In genomic region chr9:119365291-119366027, GRCh38 we compare ENCODE assay signal across 8 cellular contexts. TPM values are rescaled to one million over a fixed set of nuclear protein-coding genes. Genes with fewer than 3 reads are reported as not detected.
DNase-seq lines count a peak whose midpoint lies in the region; ATAC-seq and TF ChIP-seq lines count a peak whose summit lies in the region.

No MANE protein-coding gene starts in this region.

- H3K27ac ChIP-seq in PC-3 (ENCODE audit: low read length), result no peak overlapping the region

- no peak overlapping the region for H3K4me2 ChIP-seq in PC-3 (ENCODE audit: low read length)

- H3K27me3 ChIP-seq in Caco-2 (replicated peaks; ENCODE audit: control insufficient read depth, insufficient read depth, low read length) (no peaks in the 10 kb centered on the region), PC-3 (ENCODE audit: low read length) (no peaks in the 10 kb centered on the region)

- H3K36me3 ChIP-seq in Caco-2 (ENCODE audit: control insufficient read depth, insufficient read depth, low read length), result no peaks in the 10 kb centered on the region
- H3K36me3 ChIP-seq in PC-3 (ENCODE audit: low read depth, low read length), result no peaks in the 10 kb centered on the region

- POLR2A ChIA-PET in Caco-2 (lab: Charles Lee), result no interaction called here
- POLR2A ChIA-PET in PC-3 (lab: Charles Lee; ENCODE audit: unreplicated experiment), result no interaction called here

- no peak overlapping the region for H3K9ac ChIP-seq in PC-3 (ENCODE audit: low read length)

- TF ChIP-seq CTCF in Caco-2 (IDR thresholded peaks at IDR 0.05; ENCODE audit: insufficient read depth in 1 of 2, low read depth in 1 of 2, low read length in 1 of 2, severe bottlenecking in 1 of 2, unreplicated experiment in 1 of 2) (peak; percentile 43 to 52), HFFc6 (IDR thresholded peaks at IDR 0.05) (peak; percentile 69), PC-3 (conservative IDR thresholded peaks at IDR 0.05; ENCODE audit: low read depth, low read length) (peak; percentile 37)

- H3K4me3 ChIP-seq in Caco-2 (ENCODE audit: low read depth, low read length) (no peak overlapping the region), PC-3 (ENCODE audit: low read length) (no peak overlapping the region)

- intact Hi-C loops in Caco-2 (cut with micrococcal nuclease; ENCODE audit: unreplicated experiment), result loop anchor here (5.0 kb wide), 3 partner anchors 843 to 1583 kb away; no protein-coding TSS in a partner anchor
- intact Hi-C loops in PC-3 (cut with micrococcal nuclease), result no loop called here

- peak; percentile 38 to 40 for DNase-seq in Caco-2
- peak; percentile 3 for DNase-seq in HFFc6
- DNase-seq in PC-3, result peak; percentile 4
- peak; percentile 6 for DNase-seq in foreskin melanocyte
- DNase-seq in superior temporal gyrus (ENCODE audit: extremely low spot score), result peak; percentile 87
- no peak for DNase-seq in T-helper 9 cell
- DNase-seq in middle frontal gyrus (ENCODE audit: extremely low spot score, low spot score), result no peak

- H3F3A ChIP-seq in PC-3 (ENCODE audit: low read length, unreplicated experiment), result no peaks in the 10 kb centered on the region

- no TSS peak for BruUV-seq in Caco-2 (replicated peaks; lab: Mats Ljungman, UMichigan)
- BruUV-seq in PC-3 (replicated peaks; lab: Mats Ljungman, UMichigan), result no TSS peak

- ATAC-seq in PC-3, result no peak
- no peak for ATAC-seq in activated CD4-positive, CD25-positive, alpha-beta regulatory T cell treated with anti-CD3 and anti-CD28 coated beads, Interleukin-2, amount 50 U/mL, for 24 hours

- no peaks in the 10 kb centered on the region for H3K9me3 Mint-ChIP-seq in Caco-2 (ENCODE audit: unreplicated experiment)
- peaks cover 32% of the 10 kb centered on the region for H3K9me3 Mint-ChIP-seq in HFFc6

- no peaks in the 10 kb centered on the region for H3K9me2 ChIP-seq in PC-3 (replicated peaks; ENCODE audit: low read length)

- no peaks in the 10 kb centered on the region for H4K20me1 ChIP-seq in PC-3 (ENCODE audit: low read length)

- no peaks in the 10 kb centered on the region for H3K9me3 ChIP-seq in Caco-2
- H3K9me3 ChIP-seq in PC-3 (ENCODE audit: low read length), result no peaks in the 10 kb centered on the region

- H3K36me3 Mint-ChIP-seq in Caco-2 (ENCODE audit: insufficient read depth, unreplicated experiment) (no peaks in the 10 kb centered on the region), HFFc6 (ENCODE audit: low read depth) (0 out of 2 replicates have a peak, but pooled peaks cover 4% of the 10 kb centered on the region)

- H3K27me3 Mint-ChIP-seq in Caco-2 (ENCODE audit: insufficient read depth, unreplicated experiment) (peaks cover 10% of the 10 kb centered on the region), HFFc6 (ENCODE audit: insufficient read depth) (peaks cover 6% of the 10 kb centered on the region; the same call in 1 of the 2 replicates)

- H2AFZ ChIP-seq in PC-3 (ENCODE audit: low read length), result no peak overlapping the region

- no peaks in the 10 kb centered on the region for H3K79me2 ChIP-seq in PC-3 (ENCODE audit: low read length)

- H3K4me1 Mint-ChIP-seq in Caco-2 (ENCODE audit: low read depth, unreplicated experiment) (no peaks in the 10 kb centered on the region), HFFc6 (ENCODE audit: low read depth) (no peaks in the 10 kb centered on the region)

- H3K4me3 Mint-ChIP-seq in Caco-2 (ENCODE audit: unreplicated experiment) (no peak overlapping the region), HFFc6 (no peak overlapping the region)

- H3K27ac Mint-ChIP-seq in Caco-2 (ENCODE audit: unreplicated experiment) (no peak overlapping the region), HFFc6 (no peak overlapping the region)

- no peaks in the 10 kb centered on the region for H3K4me1 ChIP-seq in Caco-2
- no peaks in the 10 kb centered on the region for H3K4me1 ChIP-seq in PC-3 (ENCODE audit: insufficient read depth, low read length)

- CTCF ChIA-PET in Caco-2 (lab: Charles Lee) (interaction anchor here (0.9 to 1.0 kb wide), 2 partner anchors 81 to 769 kb away, joined by 3 to 7 read pairs; no protein-coding TSS in a partner anchor), PC-3 (lab: Charles Lee) (no interaction called here)

RNA-seq across cellular contexts. Expression of gene BRINP1, which starts 3.8 kb away (rescaled TPM):
- not detected in 2 replicates for total RNA-seq in Caco-2 (2022)
- total RNA-seq in HFFc6 (2021; fragmentation: NEBNext Ultra II Directional; extraction: Animal tissue kit (Norgen Biotek cat#: 25700)), result not detected
- not detected in 2 replicates for total RNA-seq in PC-3 (2014; rRNA removed)

Comparison
In these comparisons a context has a peak if more than half of its experiments do, and no peak if none do; other contexts are left out.
1. DNase-seq: peak in Caco-2 (2 of 2), HFFc6 (single experiment), PC-3 (single experiment), foreskin melanocyte (single experiment) and superior temporal gyrus (single experiment); none in T-helper 9 cell (single experiment) and middle frontal gyrus (single experiment).
2. Peak in every context shown above with its lines, with median percentiles within 50 percentile points of each other: CTCF ChIP-seq.